8 cellular contexts compared by ENCODE assay signal in the genomic region with DNA sequence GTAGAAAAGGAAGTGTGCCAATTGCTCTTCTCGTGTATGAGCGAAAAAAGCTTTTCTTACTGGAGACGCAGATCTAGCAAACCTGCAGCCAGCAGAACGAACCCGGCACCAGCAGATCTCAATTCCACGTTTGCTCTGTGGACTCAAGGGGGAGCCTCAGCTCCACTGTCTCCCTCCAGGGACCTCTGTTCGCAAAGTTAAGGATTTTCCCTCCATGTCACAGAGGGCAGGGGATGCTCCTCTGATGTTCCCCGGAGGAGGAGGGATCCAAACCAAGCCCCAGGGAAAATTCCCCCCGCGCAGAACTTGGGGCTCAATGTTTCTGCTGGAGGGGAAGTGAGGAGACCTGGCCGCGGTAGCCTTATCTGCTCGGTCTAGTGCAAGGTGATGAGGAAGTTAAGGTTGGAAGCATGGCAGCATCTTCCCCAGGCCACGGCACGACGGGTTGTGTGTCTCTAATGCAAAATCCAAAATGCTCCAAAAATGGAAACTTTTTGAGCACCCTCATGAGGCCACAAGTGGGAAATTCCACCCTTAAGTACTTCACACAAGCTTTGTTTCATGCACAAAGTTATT. TPM values are rescaled to one million over a fixed set of nuclear protein-coding genes. Genes with fewer than 3 reads are reported as not detected.
A peak's percentile ranks its signal among the peaks of the same experiment; 100 is the strongest.
DNase-seq lines count a peak whose midpoint lies in the region; ATAC-seq and TF ChIP-seq lines count a peak whose summit lies in the region.

No MANE protein-coding gene starts in this region.

- peaks cover 54% of the 10 kb centered on the region for H3K4me1 ChIP-seq in BLaER1
- no peaks in the 10 kb centered on the region for H3K4me1 ChIP-seq in Loucy (ENCODE audit: insufficient read depth, low read length, poor library complexity, severe bottlenecking)

- H3K9me3 ChIP-seq in BLaER1 (no peaks in the 10 kb centered on the region), Loucy (ENCODE audit: insufficient read depth, low read depth, low read length) (no peaks in the 10 kb centered on the region)

- no peaks in the 10 kb centered on the region for H3K9me2 ChIP-seq in Loucy (replicated peaks; ENCODE audit: low read depth, low read length)

- H3K36me3 ChIP-seq in BLaER1 (no peaks in the 10 kb centered on the region), Loucy (ENCODE audit: insufficient read depth, low read length) (no peaks in the 10 kb centered on the region)

- H3K9ac ChIP-seq in BLaER1 (no peak overlapping the region), Loucy (ENCODE audit: low read depth, low read length, poor library complexity, severe bottlenecking) (no peak overlapping the region)

- DNase-seq in dermis blood vessel endothelial cell (peak; percentile 65), myocyte (ENCODE audit: low read depth) (peak; percentile 42)
- no peak for DNase-seq in activated CD8-positive, alpha-beta memory T cell treated with anti-CD3 and anti-CD28 coated beads for 24 hours
- no peak for DNase-seq in activated CD4-positive, alpha-beta T cell treated with anti-CD3 and anti-CD28 coated beads, Interleukin-2, amount 50 U/mL, for 1 hour

- H3K27me3 ChIP-seq in BLaER1 (0 out of 2 replicates have a peak, but pooled peaks cover 11% of the 10 kb centered on the region), Loucy (ENCODE audit: insufficient read depth, low read length, poor library complexity, severe bottlenecking) (no peaks in the 10 kb centered on the region)

- peak overlapping the region; percentile 74 for H3K4me2 ChIP-seq in BLaER1
- no peak overlapping the region for H3K4me2 ChIP-seq in Loucy (ENCODE audit: low read depth, low read length, poor library complexity, severe bottlenecking)

- H3K4me3 ChIP-seq in BLaER1 (no peak overlapping the region), Loucy (ENCODE audit: low read length, poor library complexity, severe bottlenecking) (no peak overlapping the region)

- H3F3A ChIP-seq in Loucy (ENCODE audit: low read depth) = no peaks in the 10 kb centered on the region

- H3K27ac ChIP-seq in BLaER1 = no peak overlapping the region

- peak; percentile 38; the same call in 1 of the 2 replicates for TF ChIP-seq CTCF in Loucy (conservative IDR thresholded peaks at IDR 0.05; ENCODE audit: low read length)

- no peak for ATAC-seq in activated CD4-positive, CD25-positive, alpha-beta regulatory T cell treated with anti-CD3 and anti-CD28 coated beads, Interleukin-2, amount 50 U/mL, for 24 hours
- no peak for ATAC-seq in HG03135 (IDR thresholded peaks at IDR 0.05; ENCODE audit: unreplicated experiment)

- no peak overlapping the region for H2AFZ ChIP-seq in Loucy (ENCODE audit: low read length)

- H3K79me2 ChIP-seq in Loucy (ENCODE audit: insufficient read depth, low read length) = no peaks in the 10 kb centered on the region

- no peaks in the 10 kb centered on the region for H4K20me1 ChIP-seq in BLaER1
- no peaks in the 10 kb centered on the region for H4K20me1 ChIP-seq in Loucy (ENCODE audit: insufficient read depth, low read length, poor library complexity, severe bottlenecking)

RNA-seq across cellular contexts. Expression of a gene that starts 9.0 kb away (rescaled TPM):
- total RNA-seq in dermis blood vessel endothelial cell (6.0 and 10.4 TPM in 2 replicates), myocyte (12.1 and 13.6 TPM in 2 replicates)
- polyA plus RNA-seq in myocyte (2012) = 17.6 TPM

RNA-seq across cellular contexts. Expression of a gene that starts 12.4 kb away (rescaled TPM):
- total RNA-seq in dermis blood vessel endothelial cell (31.7 and 38.0 TPM in 2 replicates), myocyte (43.1 and 54.9 TPM in 2 replicates)
- 28.3 TPM for polyA plus RNA-seq in myocyte (2012)

RNA-seq across cellular contexts. Expression of a gene that starts 48.2 kb away (rescaled TPM):
- 26.4 and 36.4 TPM in 2 replicates for total RNA-seq in dermis blood vessel endothelial cell
- total RNA-seq in myocyte = 6.8 and 10.8 TPM in 2 replicates
- 68.6 TPM for polyA plus RNA-seq in myocyte (2012)

Comparison
In these comparisons a context has a peak if more than half of its experiments do, and no peak if none do; other contexts are left out.
1. DNase-seq: peak in dermis blood vessel endothelial cell (single experiment) and myocyte (single experiment); none in activated CD8-positive, alpha-beta memory T cell treated with anti-CD3 and anti-CD28 coated beads for 24 hours (single experiment) and activated CD4-positive, alpha-beta T cell treated with anti-CD3 and anti-CD28 coated beads, Interleukin-2, amount 50 U/mL, for 1 hour (single experiment).